ENCODE assay signal across 12 cellular contexts in the genomic region with DNA sequence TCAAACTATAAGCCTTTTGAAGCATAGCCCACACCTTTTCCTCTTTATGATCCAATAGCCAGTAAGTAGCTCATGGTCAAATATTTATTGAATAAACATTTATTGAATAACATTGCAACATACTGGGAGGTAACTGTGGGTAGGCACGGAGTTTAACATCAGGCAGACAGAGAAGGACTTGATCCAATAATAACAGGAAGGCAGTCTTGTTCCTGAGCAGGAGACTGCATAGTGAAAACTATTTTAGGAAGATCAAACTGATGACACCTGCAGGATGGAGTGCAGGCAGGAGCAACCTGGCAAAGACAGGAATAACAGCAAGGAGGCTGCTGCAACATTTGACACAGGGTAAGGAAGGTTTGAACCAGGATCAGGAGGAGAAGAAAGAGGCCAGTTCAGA. TPM values are rescaled to one million over a fixed set of nuclear protein-coding genes. Genes with fewer than 3 reads are reported as not detected.
DNase-seq lines count a peak whose midpoint lies in the region; ATAC-seq and TF ChIP-seq lines count a peak whose summit lies in the region.
"Had no signal": no experiment of that assay in that cellular context is flagged by ENCODE, and none has a peak within 500 bp of the region (broad histone marks: within the 10 kb centered on the region; RNA-seq: fewer than 3 reads in every experiment).

No MANE protein-coding gene starts in this region.

- peak overlapping the region; percentile 27 for H3K4me2 ChIP-seq in IMR-90 (ENCODE audit: low read depth, low read length)

- H3K27me3 ChIP-seq in IMR-90 (ENCODE audit: control insufficient read depth, insufficient read depth, low read length) (no peaks in the 10 kb centered on the region), transverse colon (no peaks in the 10 kb centered on the region)

- DNase-seq in IMR-90 (peak; percentile 86), cerebellum (ENCODE audit: low spot score) (peak; percentile 46), left lobe of liver (ENCODE audit: low spot score) (peak; percentile 61), transverse colon (no peak), HT-29 (ENCODE audit: low spot score) (no peak), NCI-H226 (no peak)
- DNase-seq: activated B cell treated with CpG ODN at 0.5 μM for 24 hours; stimulated activated CD4-positive, alpha-beta T cell treated with anti-CD3 and anti-CD28 coated beads, Interleukin-12 subunit alpha, Interleukin-12 subunit beta, amount 100 ng/mL, for 4 hours; stimulated activated CD8-positive, alpha-beta memory T cell treated with anti-CD3 and anti-CD28 coated beads, Interleukin-4, amount 100 ng/mL, for 48 hours had no signal

- no peak overlapping the region for H2BK15ac ChIP-seq in IMR-90 (ENCODE audit: low read depth, low read length)

- peaks cover 28% of the 10 kb centered on the region for H3K4me1 ChIP-seq in IMR-90 (ENCODE audit: control insufficient read depth, insufficient read depth, low read length)
- H3K4me1 ChIP-seq in transverse colon: peaks cover 10 to 41% (median 26%) of the 10 kb centered on the region in 4 donors

- intact Hi-C loops in IMR-90 (cut with micrococcal nuclease) (no loop called here), transverse colon (cut with DNase I; ENCODE audit: low total_unique reads) (no loop called here)

- peak overlapping the region; percentile 48 for H2BK120ac ChIP-seq in IMR-90 (ENCODE audit: low read depth, low read length)

- H3K27ac ChIP-seq in IMR-90 (ENCODE audit: insufficient read depth, low read length) (peak overlapping the region; percentile 46; the same call in 1 of the 2 replicates), transverse colon (peak overlapping the region; percentile 15 to 60 (median 40))
- H3K27ac ChIP-seq: HL-60 had no signal

- no peak overlapping the region for H3K14ac ChIP-seq in IMR-90 (replicated peaks; ENCODE audit: low read depth, low read length)

- H3K4ac ChIP-seq in IMR-90 (ENCODE audit: low read depth, low read length): 0 out of 2 replicates have a peak overlapping the region, but pooled peaks have one; percentile 39

- ATAC-seq in IMR-90 (ENCODE audit: low read depth): peak; percentile 35
- peak; percentile 96 for ATAC-seq in left lobe of liver
- no peak for ATAC-seq in GM21529 (IDR thresholded peaks at IDR 0.05; ENCODE audit: unreplicated experiment)
- ATAC-seq: activated T-helper 17 cell treated with anti-CD3 and anti-CD28 coated beads, Interleukin-2, amount 50 U/mL, for 72 hours had no signal

- 0% methylated on average over 1 of the region's 1 CpG; no CpG with 5 or more reads in 1 of the 2 experiments for WGBS in IMR-90 (ENCODE audit: extremely low coverage in 2 of 2, insufficient read length in 1 of 2), 2 experiments
- 25 to 26% methylated on average over 1 of the region's 1 CpG for WGBS in transverse colon (ENCODE audit: low coverage in 1 of 2), 2 donors

- TF ChIP-seq RAD21 in IMR-90 (IDR thresholded peaks at IDR 0.05; ENCODE audit: low read length): no peak

- H3K18ac ChIP-seq in IMR-90 (ENCODE audit: low read depth, low read length): no peak overlapping the region

- no peak overlapping the region; the same call in 1 of the 2 replicates for H3K23ac ChIP-seq in IMR-90 (ENCODE audit: low read depth, low read length)

- TF ChIP-seq CTCF in IMR-90 (conservative IDR thresholded peaks at IDR 0.05; ENCODE audit: low read depth, low read length) (no peak), transverse colon (IDR thresholded peaks at IDR 0.05) (no peak)

- H2BK20ac ChIP-seq in IMR-90 (ENCODE audit: low read depth, low read length): peak overlapping the region; percentile 46; the same call in 1 of the 2 replicates

- H2AK5ac ChIP-seq in IMR-90 (ENCODE audit: low read depth, low read length): no peak overlapping the region

- H4K8ac ChIP-seq in IMR-90 (ENCODE audit: low read depth in 2 of 2, low read length in 2 of 2): peak overlapping the region in 1 of 2 experiments; percentile 65; a peak in 1 of 4 replicates

- H4K5ac ChIP-seq in IMR-90 (ENCODE audit: low read depth, low read length): no peak overlapping the region

- dilution Hi-C loops in IMR-90 (cut with HindIII; ENCODE audit: low sequenced_read_pairs, unreplicated experiment): no loop called here

- no peak overlapping the region for H3K4me3 ChIP-seq in IMR-90 (ENCODE audit: insufficient read depth, low read depth, low read length)
- H3K4me3 ChIP-seq in transverse colon: no peak overlapping the region

- H3K9ac ChIP-seq in IMR-90 (ENCODE audit: low read depth, low read length): no peak overlapping the region

- TF ChIP-seq POLR2A in IMR-90 (IDR thresholded peaks at IDR 0.05; ENCODE audit: low read depth, low read length): no peak
- no peak for TF ChIP-seq POLR2A in transverse colon (IDR thresholded peaks at IDR 0.05)

- BruUV-seq in IMR-90 (replicated peaks; lab: Mats Ljungman, UMichigan): no TSS peak

- CTCF ChIA-PET in IMR-90 (lab: Yijun Ruan, JAX): interaction anchor here (0.6 to 1.0 kb wide), 2 partner anchors 8 to 30 kb away, joined by 4 read pairs; no protein-coding TSS in a partner anchor

- TF ChIP-seq EP300 in transverse colon (IDR thresholded peaks at IDR 0.05; ENCODE audit: low read depth): no peak

- no peak overlapping the region for H2AK9ac ChIP-seq in IMR-90 (replicated peaks; ENCODE audit: low read depth, low read length, poor library complexity)

- 0 out of 2 replicates have a peak overlapping the region, but pooled peaks have one; percentile 20 for H4K91ac ChIP-seq in IMR-90 (ENCODE audit: insufficient read depth, low read depth, low read length)

- H3K9me3 ChIP-seq in IMR-90 (ENCODE audit: control insufficient read depth, insufficient read depth, low read length): no peaks in the 10 kb centered on the region
- no peaks in the 10 kb centered on the region for H3K9me3 ChIP-seq in transverse colon

- H2BK5ac ChIP-seq in IMR-90 (ENCODE audit: low read depth, low read length, poor library complexity, severe bottlenecking): peak overlapping the region; percentile 85

- POLR2A ChIA-PET in IMR-90 (lab: Charles Lee; ENCODE audit: unreplicated experiment): interaction anchor here (0.6 kb wide), 1 partner anchor 68 kb away, joined by 3 read pairs; no protein-coding TSS in a partner anchor

- peaks cover 6% of the 10 kb centered on the region for H3K36me3 ChIP-seq in IMR-90 (ENCODE audit: control insufficient read depth, insufficient read depth, low read length)
- H3K36me3 ChIP-seq in transverse colon: peaks cover 0 to 4% (median 0%) of the 10 kb centered on the region in 4 donors

- in situ Hi-C loops in IMR-90 (cut with MboI; ENCODE audit: low sequenced_read_pairs) (no loop called here), transverse colon (cut with MboI; ENCODE audit: low pct_ligation_motif_present in 1 of 4, low pct_unique_long_range_greater_than_20kb in 1 of 4, low sequenced_read_pairs in 3 of 4) (no loop called here)

- H3K9me1 ChIP-seq in IMR-90 (ENCODE audit: insufficient read depth, low read length): peaks cover 33% of the 10 kb centered on the region

- peaks cover 48% of the 10 kb centered on the region for H4K20me1 ChIP-seq in IMR-90 (ENCODE audit: insufficient read depth, low read length)

- no peak overlapping the region for H3K56ac ChIP-seq in IMR-90 (ENCODE audit: extremely low read depth, insufficient read depth, low read length)

- H3K79me1 ChIP-seq in IMR-90 (ENCODE audit: low read depth in 1 of 2, low read length in 2 of 2): peaks cover 26 to 95% of the 10 kb centered on the region in 2 experiments

- no peak overlapping the region for H2AFZ ChIP-seq in IMR-90 (replicated peaks; ENCODE audit: low read length, poor library complexity)

TF ChIP-seq in IMR-90, 13 proteins besides CTCF, POLR2A, EP300 and RAD21 (continues in another document):
- TF ChIP-seq CEBPB (IDR thresholded peaks at IDR 0.05; ENCODE audit: low read depth, low read length) (peak; percentile 97), BHLHE40 (IDR thresholded peaks at IDR 0.05; ENCODE audit: low read depth, low read length) (peak; percentile 26; the same call in 1 of the 2 replicates), RCOR1 (IDR thresholded peaks at IDR 0.05; ENCODE audit: insufficient replicate concordance, low read length) (no peak)

RNA-seq across cellular contexts. Expression of gene DCTN1, which starts 3.1 kb away (rescaled TPM):
- total RNA-seq in IMR-90 (2012; rRNA removed) (204 and 229 TPM in 2 replicates), cerebellum (99.1 TPM), left lobe of liver (41.3 TPM), transverse colon (100 to 1,000 TPM; 109 to 134 (median 122) TPM)
- polyA plus RNA-seq in IMR-90 (2012; rRNA removed): 136 and 149 TPM in 2 replicates
- polyA plus RNA-seq in IMR-90 (2012; cell fraction: cytosol; rRNA removed): 84.0 and 132 TPM in 2 replicates
- polyA plus RNA-seq in IMR-90 (2012; cell fraction: nucleus; rRNA removed; ENCODE audit: low replicate concordance): 133 and 209 TPM in 2 replicates
- 48.7 and 52.5 TPM in 2 replicates for total RNA-seq in HT-29 (2014; rRNA removed; shearing (Covaris generic))

RNA-seq across cellular contexts. Expression of gene C2orf81, which starts 38.2 kb away (rescaled TPM):
- under 0.01 and 0.18 TPM in 2 replicates for total RNA-seq in IMR-90 (2012; rRNA removed)
- polyA plus RNA-seq in IMR-90 (2012; rRNA removed): 0.26 and 0.74 TPM in 2 replicates
- 0.55 and 0.91 TPM in 2 replicates for polyA plus RNA-seq in IMR-90 (2012; cell fraction: cytosol; rRNA removed)
- polyA plus RNA-seq in IMR-90 (2012; cell fraction: nucleus; rRNA removed; ENCODE audit: low replicate concordance): 0.39 and 0.88 TPM in 2 replicates
- total RNA-seq in cerebellum: 1.1 TPM
- total RNA-seq in left lobe of liver: 0.38 TPM
- total RNA-seq in transverse colon: 1 to 10 TPM in 1 of 4 donors, under 1 TPM in 1, not detected in 2; 0.82 to 1.3 TPM
- total RNA-seq in HT-29 (2014; rRNA removed; shearing (Covaris generic)): 3.2 and 3.9 TPM in 2 replicates

RNA-seq across cellular contexts. Expression of gene WDR54, which starts 38.3 kb away (rescaled TPM):
- total RNA-seq in IMR-90 (2012; rRNA removed): 43.6 and 57.2 TPM in 2 replicates
- 47.2 and 47.9 TPM in 2 replicates for polyA plus RNA-seq in IMR-90 (2012; rRNA removed)
- 39.3 and 56.6 TPM in 2 replicates for polyA plus RNA-seq in IMR-90 (2012; cell fraction: cytosol; rRNA removed)
- polyA plus RNA-seq in IMR-90 (2012; cell fraction: nucleus; rRNA removed; ENCODE audit: low replicate concordance): 28.5 and 62.3 TPM in 2 replicates
- 18.3 TPM for total RNA-seq in cerebellum
- 1.5 TPM for total RNA-seq in left lobe of liver
- 1 to 10 TPM in 2 of 4 donors, not detected in 2; 2.3 to 7.0 TPM for total RNA-seq in transverse colon
- 50.8 and 52.3 TPM in 2 replicates for total RNA-seq in HT-29 (2014; rRNA removed; shearing (Covaris generic))

RNA-seq across cellular contexts. Expression of gene SLC4A5, which starts 40.0 kb away (rescaled TPM):
- total RNA-seq in IMR-90 (2012; rRNA removed): 0.18 TPM in 1 of 2 replicates, not detected in the other
- 0.20 and 0.22 TPM in 2 replicates for polyA plus RNA-seq in IMR-90 (2012; rRNA removed)
- 0.03 TPM in 1 of 2 replicates, not detected in the other for polyA plus RNA-seq in IMR-90 (2012; cell fraction: cytosol; rRNA removed)
- polyA plus RNA-seq in IMR-90 (2012; cell fraction: nucleus; rRNA removed; ENCODE audit: low replicate concordance): 0.50 TPM in 2 replicates
- 5.9 TPM for total RNA-seq in cerebellum
- total RNA-seq in left lobe of liver: 1.2 TPM
- total RNA-seq in transverse colon: 1 to 10 TPM in 3 of 4 donors, under 1 TPM in 1; 0.37 to 6.1 (median 3.5) TPM
- total RNA-seq in HT-29 (2014; rRNA removed; shearing (Covaris generic)): 0.36 TPM in 1 of 2 replicates, not detected in the other

RNA-seq across cellular contexts. Expression of gene RTKN, which starts 58.5 kb away (rescaled TPM):
- total RNA-seq in IMR-90 (2012; rRNA removed): 9.4 and 11.1 TPM in 2 replicates
- 19.7 and 22.3 TPM in 2 replicates for polyA plus RNA-seq in IMR-90 (2012; rRNA removed)
- polyA plus RNA-seq in IMR-90 (2012; cell fraction: cytosol; rRNA removed): 12.9 and 13.5 TPM in 2 replicates
- polyA plus RNA-seq in IMR-90 (2012; cell fraction: nucleus; rRNA removed; ENCODE audit: low replicate concordance): 92.0 and 105 TPM in 2 replicates
- total RNA-seq in cerebellum: 11.0 TPM
- 114 TPM for total RNA-seq in left lobe of liver
- total RNA-seq in transverse colon: 10 to 100 TPM; 29.7 to 46.4 (median 41.9) TPM
- total RNA-seq in HT-29 (2014; rRNA removed; shearing (Covaris generic)): 115 and 128 TPM in 2 replicates

Comparison
In these comparisons a context has a peak if more than half of its experiments do, and no peak if none do; other contexts are left out.
1. DNase-seq: peak in IMR-90 (single experiment), cerebellum (single experiment) and left lobe of liver (single experiment); none in transverse colon (single experiment), HT-29 (single experiment) and NCI-H226 (single experiment).